In genomic region chr19:10662384-10663251, GRCh38 we compare ENCODE assay signal across 10 cellular contexts. TPM values are rescaled to one million over a fixed set of nuclear protein-coding genes. Genes with fewer than 3 reads are reported as not detected.
DNase-seq lines count a peak whose midpoint lies in the region; ATAC-seq and TF ChIP-seq lines count a peak whose summit lies in the region.
"Had no signal": no experiment of that assay in that cellular context is flagged by ENCODE, and none has a peak within 500 bp of the region (broad histone marks: within the 10 kb centered on the region; RNA-seq: fewer than 3 reads in every experiment).

No MANE protein-coding gene starts in this region.

- peak overlapping the region; percentile 71 for H3K4me3 Mint-ChIP-seq in activated T-helper 17 cell treated with anti-CD3 and anti-CD28 coated beads, Interleukin-2, amount 50 U/mL, for 72 hours

- H3K27ac Mint-ChIP-seq in activated T-helper 17 cell treated with anti-CD3 and anti-CD28 coated beads, Interleukin-2, amount 50 U/mL, for 72 hours: peak overlapping the region; percentile 90

- H3K9me3 Mint-ChIP-seq in activated T-helper 17 cell treated with anti-CD3 and anti-CD28 coated beads, Interleukin-2, amount 50 U/mL, for 72 hours: no peaks in the 10 kb centered on the region

- TF ChIP-seq CTCF in upper lobe of right lung (IDR thresholded peaks at IDR 0.05): no peak

- no peaks in the 10 kb centered on the region for H3K9me3 ChIP-seq in upper lobe of right lung

- H3K36me3 ChIP-seq in upper lobe of right lung: peaks cover 11% of the 10 kb centered on the region

- no peaks in the 10 kb centered on the region for H3K27me3 ChIP-seq in upper lobe of right lung

- H3K4me1 ChIP-seq in upper lobe of right lung: peaks cover 48% of the 10 kb centered on the region

- ATAC-seq in activated T-helper 17 cell treated with anti-CD3 and anti-CD28 coated beads, Interleukin-2, amount 50 U/mL, for 72 hours (replicated peaks): peak; percentile 79
- ATAC-seq in upper lobe of right lung (peak; percentile 17), GM18867 (IDR thresholded peaks at IDR 0.05; ENCODE audit: unreplicated experiment) (no peak), HG03439 (IDR thresholded peaks at IDR 0.05; ENCODE audit: unreplicated experiment) (no peak)

- intact Hi-C loops in upper lobe of right lung (cut with DNase I): no loop called here

- no peaks in the 10 kb centered on the region for H3K27me3 Mint-ChIP-seq in activated T-helper 17 cell treated with anti-CD3 and anti-CD28 coated beads, Interleukin-2, amount 50 U/mL, for 72 hours

- peak; percentile 43 for DNase-seq in stimulated activated CD4-positive, alpha-beta T cell treated with anti-CD3 and anti-CD28 coated beads, Interleukin-1b, Interleukin-23, amount 100 ng/mL, for 48 hours
- no peak for DNase-seq in stimulated activated CD4-positive, alpha-beta T cell treated with anti-CD3 and anti-CD28 coated beads, Interleukin-12 subunit alpha, Interleukin-12 subunit beta, amount 100 ng/mL, for 4 hours
- DNase-seq in inferior parietal cortex (ENCODE audit: extremely low spot score): peak; percentile 26
- no peak for DNase-seq in upper lobe of right lung
- no peak for DNase-seq in NCI-H2171 (lab: John Stamatoyannopoulos, UW)
- DNase-seq: MM.1S had no signal

- peaks cover 20% of the 10 kb centered on the region for H3K4me1 Mint-ChIP-seq in activated T-helper 17 cell treated with anti-CD3 and anti-CD28 coated beads, Interleukin-2, amount 50 U/mL, for 72 hours

- no peak overlapping the region for H3K4me3 ChIP-seq in upper lobe of right lung
- H3K4me3 ChIP-seq: lung had no signal

- no peak overlapping the region for H3K27ac ChIP-seq in upper lobe of right lung

- H3K36me3 Mint-ChIP-seq in activated T-helper 17 cell treated with anti-CD3 and anti-CD28 coated beads, Interleukin-2, amount 50 U/mL, for 72 hours (ENCODE audit: low read depth): peaks cover 75% of the 10 kb centered on the region

RNA-seq across cellular contexts. Expression of gene ILF3, which starts 8.5 kb away (rescaled TPM):
- 100 to 1,000 TPM; 286 to 439 TPM for total RNA-seq in activated T-helper 17 cell treated with anti-CD3 and anti-CD28 coated beads, Interleukin-2, amount 50 U/mL, for 72 hours
- total RNA-seq in upper lobe of right lung: 182 TPM

RNA-seq across cellular contexts. Expression of gene SLC44A2, which starts 37.3 kb away (rescaled TPM):
- total RNA-seq in activated T-helper 17 cell treated with anti-CD3 and anti-CD28 coated beads, Interleukin-2, amount 50 U/mL, for 72 hours: 10 to 100 TPM; 64.8 to 84.9 TPM
- total RNA-seq in upper lobe of right lung: 293 TPM

RNA-seq across cellular contexts. Expression of gene QTRT1, which starts 38.6 kb away (rescaled TPM):
- 10 to 100 TPM; 36.9 to 61.3 TPM for total RNA-seq in activated T-helper 17 cell treated with anti-CD3 and anti-CD28 coated beads, Interleukin-2, amount 50 U/mL, for 72 hours
- 30.3 TPM for total RNA-seq in upper lobe of right lung

RNA-seq across cellular contexts. Expression of gene DNM2, which starts 55.3 kb away (rescaled TPM):
- total RNA-seq in activated T-helper 17 cell treated with anti-CD3 and anti-CD28 coated beads, Interleukin-2, amount 50 U/mL, for 72 hours: 100 to 1,000 TPM; 185 to 209 TPM
- total RNA-seq in upper lobe of right lung: 280 TPM

Comparison
In these comparisons a context has a peak if more than half of its experiments do, and no peak if none do; other contexts are left out.
1. DNase-seq: peak in stimulated activated CD4-positive, alpha-beta T cell treated with anti-CD3 and anti-CD28 coated beads, Interleukin-1b, Interleukin-23, amount 100 ng/mL, for 48 hours (single experiment) and inferior parietal cortex (single experiment); none in stimulated activated CD4-positive, alpha-beta T cell treated with anti-CD3 and anti-CD28 coated beads, Interleukin-12 subunit alpha, Interleukin-12 subunit beta, amount 100 ng/mL, for 4 hours (single experiment), upper lobe of right lung (single experiment) and NCI-H2171 (single experiment).
2. ATAC-seq: peak in activated T-helper 17 cell treated with anti-CD3 and anti-CD28 coated beads, Interleukin-2, amount 50 U/mL, for 72 hours (single experiment) and upper lobe of right lung (single experiment); none in GM18867 (single experiment) and HG03439 (single experiment).